Comparison of ENCODE assay signal across 16 cellular contexts in genomic region chr13:49977992-49978391, GRCh38.
"Had no signal": no experiment of that assay in that cellular context is flagged by ENCODE, and none has a peak within 500 bp of the region (broad histone marks: within the 10 kb centered on the region; RNA-seq: fewer than 3 reads in every experiment).

No MANE protein-coding gene starts in this region.

- H3K9me3 Mint-ChIP-seq: neural progenitor cell; stimulated activated effector memory CD8-positive, alpha-beta T cell treated with anti-CD3 and anti-CD28 coated beads, Interleukin-12 subunit alpha, Interleukin-12 subunit beta, amount 100 ng/mL, for 72 hours; T-cell had no signal

- H3K27ac Mint-ChIP-seq: activated naive CD8-positive, alpha-beta T cell; neural progenitor cell; stimulated activated effector memory CD8-positive, alpha-beta T cell treated with anti-CD3 and anti-CD28 coated beads, Interleukin-12 subunit alpha, Interleukin-12 subunit beta, amount 100 ng/mL, for 72 hours; T-cell had no signal

- H3K4me3 Mint-ChIP-seq: activated naive CD8-positive, alpha-beta T cell; neural progenitor cell; stimulated activated effector memory CD8-positive, alpha-beta T cell treated with anti-CD3 and anti-CD28 coated beads, Interleukin-12 subunit alpha, Interleukin-12 subunit beta, amount 100 ng/mL, for 72 hours; T-cell had no signal

- ATAC-seq: stimulated activated effector memory CD8-positive, alpha-beta T cell treated with anti-CD3 and anti-CD28 coated beads, Interleukin-12 subunit alpha, Interleukin-12 subunit beta, amount 100 ng/mL, for 72 hours; T-cell had no signal

- H3K36me3 ChIP-seq: esophagus muscularis mucosa, neural progenitor cell, transverse colon had no signal

- H3K4me2 ChIP-seq: neural progenitor cell had no signal

- H2AFZ ChIP-seq: neural progenitor cell, parathyroid adenoma had no signal

- H3K4me1 ChIP-seq: esophagus muscularis mucosa, neural progenitor cell had no signal

- H3K9me3 ChIP-seq: esophagus muscularis mucosa, transverse colon had no signal

- H3K27me3 Mint-ChIP-seq: activated naive CD8-positive, alpha-beta T cell; T-cell had no signal

- H3K4me3 ChIP-seq: dorsolateral prefrontal cortex, esophagus muscularis mucosa, lung, neural progenitor cell, skin epidermis, transverse colon had no signal

- H3K4me1 Mint-ChIP-seq: neural progenitor cell; stimulated activated effector memory CD8-positive, alpha-beta T cell treated with anti-CD3 and anti-CD28 coated beads, Interleukin-12 subunit alpha, Interleukin-12 subunit beta, amount 100 ng/mL, for 72 hours had no signal

- H3K36me3 Mint-ChIP-seq: activated naive CD8-positive, alpha-beta T cell; neural progenitor cell had no signal

- H3K27me3 ChIP-seq: dorsolateral prefrontal cortex, esophagus muscularis mucosa, neural progenitor cell, transverse colon had no signal

- H3K27ac ChIP-seq: dorsolateral prefrontal cortex, esophagus muscularis mucosa, neural progenitor cell, parathyroid adenoma, skin epidermis, transverse colon had no signal

- DNase-seq: activated CD4-positive, alpha-beta T cell treated with anti-CD3 and anti-CD28 coated beads, Interleukin-2, amount 50 U/mL, for 1 hour; activated effector memory CD4-positive, alpha-beta T cell treated with anti-CD3 and anti-CD28 coated beads, Interleukin-2, amount 50 U/mL, for 16 hours; amygdala; dorsolateral prefrontal cortex; midbrain; retina; T-cell; T1000; transverse colon had no signal

- H3K9ac ChIP-seq: neural progenitor cell, parathyroid adenoma had no signal
